In the genomic region with DNA sequence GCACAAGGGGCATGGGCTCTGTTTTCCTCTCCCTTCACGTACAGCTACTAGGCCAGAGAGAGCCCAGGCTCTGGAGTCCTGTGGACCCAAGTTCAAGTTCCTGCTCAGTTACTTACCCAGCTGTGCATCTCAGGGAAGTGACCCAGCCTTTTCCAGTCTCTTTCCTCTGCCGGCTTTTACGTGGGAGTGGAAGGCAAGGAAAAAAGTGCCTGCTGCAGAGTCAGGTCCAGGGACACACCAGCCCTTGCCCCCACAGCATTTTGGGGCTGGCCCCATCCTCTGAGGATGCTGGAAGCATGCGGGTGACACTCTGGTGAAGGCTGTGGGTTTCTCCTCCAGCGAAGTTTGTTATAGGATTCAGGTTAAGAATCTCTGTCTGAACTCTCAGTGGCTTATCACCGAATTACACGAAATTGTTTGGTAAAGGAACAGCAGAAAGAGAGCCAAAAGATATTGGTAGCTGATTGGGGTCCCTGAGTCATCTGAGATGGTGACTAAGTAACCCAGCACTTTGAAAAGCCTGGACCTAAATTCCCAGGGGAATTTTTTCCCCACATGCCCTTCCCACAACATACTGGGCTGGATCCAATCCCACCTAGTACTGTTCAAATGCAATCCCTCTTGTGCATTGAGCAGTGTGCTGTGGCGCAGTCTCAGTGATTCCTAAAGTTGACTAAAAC, we compare ENCODE assay signal across 13 cellular contexts.
DNase-seq lines count a peak whose midpoint lies in the region; ATAC-seq and TF ChIP-seq lines count a peak whose summit lies in the region.
"Had no signal": no experiment of that assay in that cellular context is flagged by ENCODE, and none has a peak within 500 bp of the region (broad histone marks: within the 10 kb centered on the region; RNA-seq: fewer than 3 reads in every experiment).

No MANE protein-coding gene starts in this region.

- H3K4me1 ChIP-seq in RWPE2 (ENCODE audit: insufficient read depth, poor library complexity, severe bottlenecking) = peaks cover 5% of the 10 kb centered on the region
- H3K4me1 ChIP-seq: esophagus squamous epithelium, Peyer's patch had no signal

- H3K4me3 ChIP-seq in RWPE2 (ENCODE audit: severe bottlenecking) = no peak overlapping the region
- no peak overlapping the region for H3K4me3 ChIP-seq in skeletal muscle cell (ENCODE audit: low read depth, low read length)
- H3K4me3 ChIP-seq: esophagus squamous epithelium, Peyer's patch had no signal

- ATAC-seq in RWPE2 (ENCODE audit: low read depth) = no peak
- ATAC-seq in HG03108 (IDR thresholded peaks at IDR 0.05; ENCODE audit: unreplicated experiment) = no peak
- no peak for ATAC-seq in HG03460 (IDR thresholded peaks at IDR 0.05; ENCODE audit: unreplicated experiment)
- ATAC-seq: stimulated activated memory B cell treated with anti-CD40 and anti-IgM and Interleukin-4, amounts not matched to agents 10 μg/mL and 1 μg/mL and 100 μg/mL, for 72 hours had no signal

- no peaks in the 10 kb centered on the region for H3K27me3 ChIP-seq in RWPE2 (ENCODE audit: insufficient read depth, poor library complexity, severe bottlenecking)
- H3K27me3 ChIP-seq: Peyer's patch had no signal

- no peak for TF ChIP-seq CTCF in RWPE2 (IDR thresholded peaks at IDR 0.05; ENCODE audit: poor library complexity, severe bottlenecking)

- DNase-seq in GM04504 (ENCODE audit: low read depth) (peak; percentile 38), RWPE2 (ENCODE audit: low spot score) (peak; percentile 4), fibroblast of peridontal ligament (ENCODE audit: extremely low read depth) (peak; percentile 86), skeletal muscle cell (ENCODE audit: low read depth) (peak; percentile 32), DMS114 treated with DMSO at 0.1 percent for 48 hours (lab: John Stamatoyannopoulos, UW; ENCODE audit: unreplicated experiment) (no peak)
- DNase-seq: esophagus squamous epithelium, kidney glomerular epithelial cell, NCI-H2171, Peyer's patch, WERI-Rb-1 had no signal

- no peaks in the 10 kb centered on the region for H3K9me3 ChIP-seq in RWPE2 (ENCODE audit: severe bottlenecking)
- H3K9me3 ChIP-seq: esophagus squamous epithelium, Peyer's patch had no signal

- no peak overlapping the region for H3K27ac ChIP-seq in RWPE2 (ENCODE audit: poor library complexity, severe bottlenecking)
- H3K27ac ChIP-seq: esophagus squamous epithelium, Peyer's patch, WERI-Rb-1 had no signal

- H3K36me3 ChIP-seq in RWPE2 (ENCODE audit: low read depth) = no peaks in the 10 kb centered on the region
- H3K36me3 ChIP-seq: esophagus squamous epithelium, Peyer's patch, WERI-Rb-1 had no signal
